ENCODE assay signal across 8 cellular contexts in genomic region chr5:111741270-111741669, GRCh38.
DNase-seq lines count a peak whose midpoint lies in the region; ATAC-seq and TF ChIP-seq lines count a peak whose summit lies in the region.

No MANE protein-coding gene starts in this region.

- H3K27me3 ChIP-seq in Loucy (ENCODE audit: insufficient read depth, low read length, poor library complexity, severe bottlenecking), result no peaks in the 10 kb centered on the region

- no peaks in the 10 kb centered on the region for H3F3A ChIP-seq in Loucy (ENCODE audit: low read depth)

- no peak for TF ChIP-seq CTCF in Loucy (conservative IDR thresholded peaks at IDR 0.05; ENCODE audit: low read length)
- no peak for TF ChIP-seq CTCF in epithelial cell of esophagus (IDR thresholded peaks at IDR 0.05; ENCODE audit: insufficient read depth, low read depth, low read length, missing control alignments)

- peak overlapping the region; percentile 62 for H3K9ac ChIP-seq in Loucy (ENCODE audit: low read depth, low read length, poor library complexity, severe bottlenecking)

- peak overlapping the region; percentile 87 for H3K4me2 ChIP-seq in Loucy (ENCODE audit: low read depth, low read length, poor library complexity, severe bottlenecking)

- H3K4me3 ChIP-seq in Loucy (ENCODE audit: low read length, poor library complexity, severe bottlenecking) (peak overlapping the region; percentile 60), epithelial cell of esophagus (ENCODE audit: low read length) (no peak overlapping the region)

- no peaks in the 10 kb centered on the region; the same call in 1 of the 2 replicates for H3K36me3 ChIP-seq in Loucy (ENCODE audit: insufficient read depth, low read length)

- H3K79me2 ChIP-seq in Loucy (ENCODE audit: insufficient read depth, low read length), result peaks cover 92% of the 10 kb centered on the region

- no peak overlapping the region for H2AFZ ChIP-seq in Loucy (ENCODE audit: low read length)

- peaks cover 51% of the 10 kb centered on the region for H3K4me1 ChIP-seq in Loucy (ENCODE audit: insufficient read depth, low read length, poor library complexity, severe bottlenecking)

- no peaks in the 10 kb centered on the region for H3K9me3 ChIP-seq in Loucy (ENCODE audit: insufficient read depth, low read depth, low read length)

- in situ Hi-C loops in KBM-7 (cut with MboI; ENCODE audit: low pct_unique_long_range_greater_than_20kb, low sequenced_read_pairs), result no loop called here

- DNase-seq in DMS79 (lab: John Stamatoyannopoulos, UW), result peak; percentile 23
- DNase-seq in epithelial cell of esophagus (ENCODE audit: low read depth), result peak; percentile 56
- no peak for DNase-seq in NCI-H146 (lab: John Stamatoyannopoulos, UW)
- no peak for DNase-seq in NK-92 treated with Interleukin-12 subunit alpha and Interleukin-12 subunit beta, amount 100 ng/mL, for 24 hours (lab: John Stamatoyannopoulos, UW)
- DNase-seq in KBM-7, result no peak
- DNase-seq in putamen (ENCODE audit: low spot score), result no peak

- peak; percentile 65 for ATAC-seq in GM21423 (IDR thresholded peaks at IDR 0.05; ENCODE audit: unreplicated experiment)

- no peaks in the 10 kb centered on the region for H3K9me2 ChIP-seq in Loucy (replicated peaks; ENCODE audit: low read depth, low read length)

- peaks cover 34% of the 10 kb centered on the region for H4K20me1 ChIP-seq in Loucy (ENCODE audit: insufficient read depth, low read length, poor library complexity, severe bottlenecking)

Comparison
In these comparisons a context has a peak if more than half of its experiments do, and no peak if none do; other contexts are left out.
1. DNase-seq: peak in DMS79 (single experiment) and epithelial cell of esophagus (single experiment); none in NCI-H146 (single experiment), NK-92 treated with Interleukin-12 subunit alpha and Interleukin-12 subunit beta, amount 100 ng/mL, for 24 hours (single experiment), KBM-7 (single experiment) and putamen (single experiment).